1 cellular context compared by ENCODE assay signal in genomic region chr4:109750652-109751244, GRCh38.
TF ChIP-seq lines count a peak whose summit lies in the region.

No MANE protein-coding gene starts in this region.

TF ChIP-seq in K562, 482 proteins besides CTCF, POLR2A, EP300 and RAD21 (continues in another document):
- TF ChIP-seq ZNF592 (IDR thresholded peaks at IDR 0.05): peak; percentile 86
- TF ChIP-seq MEF2D (tag; conservative IDR thresholded peaks at IDR 0.05; ENCODE audit: low read depth): 0 out of 2 replicates have a peak, but pooled peaks have one; percentile 55
- no peak for TF ChIP-seq HEY1 (CRISPR knock-in tag; IDR thresholded peaks at IDR 0.05; ENCODE audit: borderline replicate concordance)
- 0 out of 2 replicates have a peak, but pooled peaks have one; percentile 10 for TF ChIP-seq MYC (IDR thresholded peaks at IDR 0.05; ENCODE audit: low read depth, low read length)
- TF ChIP-seq MYC (CRISPR knock-in tag; IDR thresholded peaks at IDR 0.05; ENCODE audit: borderline replicate concordance, low read depth): no peak
- TF ChIP-seq NR2C2 (CRISPR knock-in tag; IDR thresholded peaks at IDR 0.05): no peak
- no peak for TF ChIP-seq NR2C2 (tag; IDR thresholded peaks at IDR 0.05)
- TF ChIP-seq GTF2A2 (tag; IDR thresholded peaks at IDR 0.05): 0 out of 2 replicates have a peak, but pooled peaks have one; percentile 25
- no peak for TF ChIP-seq TAF15 (IDR thresholded peaks at IDR 0.05; ENCODE audit: low read depth, low read length)
- TF ChIP-seq ZNF398 (CRISPR knock-in tag; IDR thresholded peaks at IDR 0.05): 0 out of 2 replicates have a peak, but pooled peaks have one; percentile 35
- no peak for TF ChIP-seq ZKSCAN1 (IDR thresholded peaks at IDR 0.05; ENCODE audit: low read depth, low read length)
- TF ChIP-seq NR4A1 (CRISPR knock-in tag; IDR thresholded peaks at IDR 0.05): no peak
- peak; percentile 88 for TF ChIP-seq NR4A1 (tag; IDR thresholded peaks at IDR 0.05)
- TF ChIP-seq ZNF41 (CRISPR knock-in tag; conservative IDR thresholded peaks at IDR 0.05): 0 out of 2 replicates have a peak, but pooled peaks have one; percentile 16
- no peak for TF ChIP-seq GMEB1 (CRISPR knock-in tag; IDR thresholded peaks at IDR 0.05)
- 0 out of 2 replicates have a peak, but pooled peaks have one; percentile 16 for TF ChIP-seq SMARCA4 (IDR thresholded peaks at IDR 0.05)
- no peak for TF ChIP-seq NR2C1 (IDR thresholded peaks at IDR 0.05)
- peak; percentile 68; the same call in 1 of the 2 replicates for TF ChIP-seq NR2C1 (tag; IDR thresholded peaks at IDR 0.05)
- 0 out of 2 replicates have a peak, but pooled peaks have one; percentile 61 for TF ChIP-seq SMAD3 (CRISPR knock-in tag; conservative IDR thresholded peaks at IDR 0.05)
- no peak for TF ChIP-seq ZNF589 (CRISPR knock-in tag; IDR thresholded peaks at IDR 0.05; ENCODE audit: low read depth)
- no peak for TF ChIP-seq NKRF (IDR thresholded peaks at IDR 0.05; ENCODE audit: borderline replicate concordance)
- TF ChIP-seq DMBX1 (CRISPR knock-in tag; IDR thresholded peaks at IDR 0.05; ENCODE audit: borderline replicate concordance): peak; percentile 81
- TF ChIP-seq RCOR1 (IDR thresholded peaks at IDR 0.05; ENCODE audit: borderline replicate concordance in 1 of 2, low read depth in 2 of 2, low read length in 2 of 2): 0 out of 4 replicates have a peak, but pooled peaks of 1 of the 2 experiments have one; percentile 49
- no peak for TF ChIP-seq ELK1 (CRISPR knock-in tag; IDR thresholded peaks at IDR 0.05)
- no peak for TF ChIP-seq HNRNPL (IDR thresholded peaks at IDR 0.05; ENCODE audit: low read depth, low read length)
- TF ChIP-seq CHD4 (IDR thresholded peaks at IDR 0.05; ENCODE audit: insufficient read depth, insufficient replicate concordance, low read depth, low read length, poor library complexity, severe bottlenecking): no peak
- TF ChIP-seq NCOA4 (IDR thresholded peaks at IDR 0.05; ENCODE audit: partially characterized antibody): no peak
- peak; percentile 54; the same call in 1 of the 2 replicates for TF ChIP-seq ZNF175 (CRISPR knock-in tag; IDR thresholded peaks at IDR 0.05; ENCODE audit: low read depth)
- TF ChIP-seq LARP7 (IDR thresholded peaks at IDR 0.05): no peak
- no peak for TF ChIP-seq ARHGAP35 (IDR thresholded peaks at IDR 0.05; ENCODE audit: partially characterized antibody)
- no peak for TF ChIP-seq NONO (IDR thresholded peaks at IDR 0.05; ENCODE audit: low read depth in 2 of 2, low read length in 1 of 2)
- TF ChIP-seq CXXC5 (CRISPR knock-in tag; IDR thresholded peaks at IDR 0.05): peak; percentile 63
- TF ChIP-seq TARDBP (IDR thresholded peaks at IDR 0.05): no peak
- peak; percentile 68 for TF ChIP-seq DDX20 (tag; IDR thresholded peaks at IDR 0.05; ENCODE audit: low read depth)
- peak; percentile 78 for TF ChIP-seq SMAD4 (CRISPR knock-in tag; conservative IDR thresholded peaks at IDR 0.05)
- peak; percentile 72 for TF ChIP-seq PTTG1 (tag; IDR thresholded peaks at IDR 0.05; ENCODE audit: low read depth)
- TF ChIP-seq MBD1 (CRISPR knock-in tag; IDR thresholded peaks at IDR 0.05): no peak
- TF ChIP-seq CREB3 (tag; conservative IDR thresholded peaks at IDR 0.05; ENCODE audit: low read depth): peak; percentile 84
- peak; percentile 43; the same call in 1 of the 2 replicates for TF ChIP-seq PTRF (tag; IDR thresholded peaks at IDR 0.05)
- peak; percentile 77; the same call in 1 of the 2 replicates for TF ChIP-seq ZNF644 (tag; IDR thresholded peaks at IDR 0.05; ENCODE audit: low read depth)
- TF ChIP-seq PRDM10 (IDR thresholded peaks at IDR 0.05; ENCODE audit: partially characterized antibody): peak; percentile 38
- TF ChIP-seq CREB5 (CRISPR knock-in tag; IDR thresholded peaks at IDR 0.05): no peak
- peak; percentile 28; the same call in 1 of the 2 replicates for TF ChIP-seq ZNF239 (CRISPR knock-in tag; IDR thresholded peaks at IDR 0.05)
- no peak for TF ChIP-seq ERF (CRISPR knock-in tag; IDR thresholded peaks at IDR 0.05)
- TF ChIP-seq ETS2 (tag; IDR thresholded peaks at IDR 0.05; ENCODE audit: borderline replicate concordance, poor library complexity, severe bottlenecking): no peak
- no peak for TF ChIP-seq TEAD2 (tag; IDR thresholded peaks at IDR 0.05)
- no peak for TF ChIP-seq HDAC2 (IDR thresholded peaks at IDR 0.05)
- TF ChIP-seq HDAC8 (tag; IDR thresholded peaks at IDR 0.05): peak; percentile 87; the same call in 1 of the 2 replicates
